In genomic region chr17:47650525-47651522, GRCh38 we compare ENCODE assay signal across 1 cellular context.
TF ChIP-seq lines count a peak whose summit lies in the region.

No MANE protein-coding gene starts in this region.

TF ChIP-seq in GM12878, 131 proteins besides CTCF, POLR2A, EP300 and RAD21 (continued from another document and continues in another):
- TF ChIP-seq CUX1 (IDR thresholded peaks at IDR 0.05; ENCODE audit: insufficient replicate concordance, low read depth, low read length) (peak; percentile 15), CHD1 (IDR thresholded peaks at IDR 0.05; ENCODE audit: low read depth, low read length) (no peak), FOXM1 (IDR thresholded peaks at IDR 0.05; ENCODE audit: low read depth, low read length) (no peak), ATF3 (IDR thresholded peaks at IDR 0.05; ENCODE audit: borderline replicate concordance, extremely low read depth, low read depth, low read length) (no peak), SUZ12 (IDR thresholded peaks at IDR 0.05; ENCODE audit: unreplicated experiment) (no peak), ZZZ3 (IDR thresholded peaks at IDR 0.05; ENCODE audit: control insufficient read depth, insufficient read length, low read depth) (no peak), MAX (IDR thresholded peaks at IDR 0.05; ENCODE audit: low read depth, low read length) (peak; percentile 82), SREBF2 (IDR thresholded peaks at IDR 0.05; ENCODE audit: low read length) (no peak), ZNF592 (IDR thresholded peaks at IDR 0.05) (no peak), SRF (IDR thresholded peaks at IDR 0.05; ENCODE audit: low read depth in 2 of 2, low read length in 2 of 2) (no peak), ZBTB4 (CRISPR knock-in tag; IDR thresholded peaks at IDR 0.05) (no peak), KDM1A (IDR thresholded peaks at IDR 0.05; ENCODE audit: borderline replicate concordance) (no peak), USF1 (IDR thresholded peaks at IDR 0.05; ENCODE audit: borderline replicate concordance, extremely low read length, insufficient read depth, low read depth, low read length) (no peak), ZBTB11 (CRISPR knock-in tag; IDR thresholded peaks at IDR 0.05) (no peak), SMAD1 (IDR thresholded peaks at IDR 0.05; ENCODE audit: low read depth, partially characterized antibody) (peak; percentile 31), KLF5 (IDR thresholded peaks at IDR 0.05; ENCODE audit: partially characterized antibody) (no peak), NR2C2 (IDR thresholded peaks at IDR 0.05; ENCODE audit: borderline replicate concordance, control insufficient read depth, insufficient read length, low read depth) (no peak), ELK1 (IDR thresholded peaks at IDR 0.05; ENCODE audit: low read depth, low read length) (no peak), ZBTB40 (IDR thresholded peaks at IDR 0.05; ENCODE audit: borderline replicate concordance) (no peak; the same call in 1 of the 2 replicates), SPI1 (IDR thresholded peaks at IDR 0.05; ENCODE audit: borderline replicate concordance, insufficient read depth, low read depth, low read length) (peak; percentile 22; the same call in 1 of the 2 replicates), ZNF217 (IDR thresholded peaks at IDR 0.05) (no peak), PKNOX1 (IDR thresholded peaks at IDR 0.05) (no peak)
